ENCODE assay signal across 1 cellular context in the genomic region with DNA sequence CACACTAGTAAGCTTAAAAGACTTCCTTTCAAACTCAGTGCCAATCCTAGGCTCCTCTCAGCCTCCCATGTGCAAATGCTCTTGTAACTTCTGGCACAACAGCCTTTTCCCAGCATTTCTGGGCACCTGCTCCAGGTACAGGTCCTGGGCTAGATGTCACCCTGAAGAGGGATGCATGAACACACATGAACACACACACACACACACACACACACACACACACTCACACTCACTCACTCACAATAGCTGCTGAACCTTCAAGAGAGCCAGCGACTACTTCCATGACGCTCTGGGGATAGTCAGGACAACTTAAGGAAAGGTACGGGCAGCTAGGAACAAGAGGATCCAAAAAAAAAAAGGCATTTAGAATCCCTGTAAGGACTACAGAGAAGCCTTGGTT.
TF ChIP-seq lines count a peak whose summit lies in the region.

No MANE protein-coding gene starts in this region.

TF ChIP-seq in GM23338, 12 proteins besides CTCF, POLR2A, EP300 and RAD21 (continued from another document):
- TF ChIP-seq, protein P1, sequence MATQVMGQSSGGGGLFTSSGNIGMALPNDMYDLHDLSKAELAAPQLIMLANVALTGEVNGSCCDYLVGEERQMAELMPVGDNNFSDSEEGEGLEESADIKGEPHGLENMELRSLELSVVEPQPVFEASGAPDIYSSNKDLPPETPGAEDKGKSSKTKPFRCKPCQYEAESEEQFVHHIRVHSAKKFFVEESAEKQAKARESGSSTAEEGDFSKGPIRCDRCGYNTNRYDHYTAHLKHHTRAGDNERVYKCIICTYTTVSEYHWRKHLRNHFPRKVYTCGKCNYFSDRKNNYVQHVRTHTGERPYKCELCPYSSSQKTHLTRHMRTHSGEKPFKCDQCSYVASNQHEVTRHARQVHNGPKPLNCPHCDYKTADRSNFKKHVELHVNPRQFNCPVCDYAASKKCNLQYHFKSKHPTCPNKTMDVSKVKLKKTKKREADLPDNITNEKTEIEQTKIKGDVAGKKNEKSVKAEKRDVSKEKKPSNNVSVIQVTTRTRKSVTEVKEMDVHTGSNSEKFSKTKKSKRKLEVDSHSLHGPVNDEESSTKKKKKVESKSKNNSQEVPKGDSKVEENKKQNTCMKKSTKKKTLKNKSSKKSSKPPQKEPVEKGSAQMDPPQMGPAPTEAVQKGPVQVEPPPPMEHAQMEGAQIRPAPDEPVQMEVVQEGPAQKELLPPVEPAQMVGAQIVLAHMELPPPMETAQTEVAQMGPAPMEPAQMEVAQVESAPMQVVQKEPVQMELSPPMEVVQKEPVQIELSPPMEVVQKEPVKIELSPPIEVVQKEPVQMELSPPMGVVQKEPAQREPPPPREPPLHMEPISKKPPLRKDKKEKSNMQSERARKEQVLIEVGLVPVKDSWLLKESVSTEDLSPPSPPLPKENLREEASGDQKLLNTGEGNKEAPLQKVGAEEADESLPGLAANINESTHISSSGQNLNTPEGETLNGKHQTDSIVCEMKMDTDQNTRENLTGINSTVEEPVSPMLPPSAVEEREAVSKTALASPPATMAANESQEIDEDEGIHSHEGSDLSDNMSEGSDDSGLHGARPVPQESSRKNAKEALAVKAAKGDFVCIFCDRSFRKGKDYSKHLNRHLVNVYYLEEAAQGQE (IDR thresholded peaks at IDR 0.05; ENCODE audit: unreplicated experiment): no peak
- TF ChIP-seq, protein P2, sequence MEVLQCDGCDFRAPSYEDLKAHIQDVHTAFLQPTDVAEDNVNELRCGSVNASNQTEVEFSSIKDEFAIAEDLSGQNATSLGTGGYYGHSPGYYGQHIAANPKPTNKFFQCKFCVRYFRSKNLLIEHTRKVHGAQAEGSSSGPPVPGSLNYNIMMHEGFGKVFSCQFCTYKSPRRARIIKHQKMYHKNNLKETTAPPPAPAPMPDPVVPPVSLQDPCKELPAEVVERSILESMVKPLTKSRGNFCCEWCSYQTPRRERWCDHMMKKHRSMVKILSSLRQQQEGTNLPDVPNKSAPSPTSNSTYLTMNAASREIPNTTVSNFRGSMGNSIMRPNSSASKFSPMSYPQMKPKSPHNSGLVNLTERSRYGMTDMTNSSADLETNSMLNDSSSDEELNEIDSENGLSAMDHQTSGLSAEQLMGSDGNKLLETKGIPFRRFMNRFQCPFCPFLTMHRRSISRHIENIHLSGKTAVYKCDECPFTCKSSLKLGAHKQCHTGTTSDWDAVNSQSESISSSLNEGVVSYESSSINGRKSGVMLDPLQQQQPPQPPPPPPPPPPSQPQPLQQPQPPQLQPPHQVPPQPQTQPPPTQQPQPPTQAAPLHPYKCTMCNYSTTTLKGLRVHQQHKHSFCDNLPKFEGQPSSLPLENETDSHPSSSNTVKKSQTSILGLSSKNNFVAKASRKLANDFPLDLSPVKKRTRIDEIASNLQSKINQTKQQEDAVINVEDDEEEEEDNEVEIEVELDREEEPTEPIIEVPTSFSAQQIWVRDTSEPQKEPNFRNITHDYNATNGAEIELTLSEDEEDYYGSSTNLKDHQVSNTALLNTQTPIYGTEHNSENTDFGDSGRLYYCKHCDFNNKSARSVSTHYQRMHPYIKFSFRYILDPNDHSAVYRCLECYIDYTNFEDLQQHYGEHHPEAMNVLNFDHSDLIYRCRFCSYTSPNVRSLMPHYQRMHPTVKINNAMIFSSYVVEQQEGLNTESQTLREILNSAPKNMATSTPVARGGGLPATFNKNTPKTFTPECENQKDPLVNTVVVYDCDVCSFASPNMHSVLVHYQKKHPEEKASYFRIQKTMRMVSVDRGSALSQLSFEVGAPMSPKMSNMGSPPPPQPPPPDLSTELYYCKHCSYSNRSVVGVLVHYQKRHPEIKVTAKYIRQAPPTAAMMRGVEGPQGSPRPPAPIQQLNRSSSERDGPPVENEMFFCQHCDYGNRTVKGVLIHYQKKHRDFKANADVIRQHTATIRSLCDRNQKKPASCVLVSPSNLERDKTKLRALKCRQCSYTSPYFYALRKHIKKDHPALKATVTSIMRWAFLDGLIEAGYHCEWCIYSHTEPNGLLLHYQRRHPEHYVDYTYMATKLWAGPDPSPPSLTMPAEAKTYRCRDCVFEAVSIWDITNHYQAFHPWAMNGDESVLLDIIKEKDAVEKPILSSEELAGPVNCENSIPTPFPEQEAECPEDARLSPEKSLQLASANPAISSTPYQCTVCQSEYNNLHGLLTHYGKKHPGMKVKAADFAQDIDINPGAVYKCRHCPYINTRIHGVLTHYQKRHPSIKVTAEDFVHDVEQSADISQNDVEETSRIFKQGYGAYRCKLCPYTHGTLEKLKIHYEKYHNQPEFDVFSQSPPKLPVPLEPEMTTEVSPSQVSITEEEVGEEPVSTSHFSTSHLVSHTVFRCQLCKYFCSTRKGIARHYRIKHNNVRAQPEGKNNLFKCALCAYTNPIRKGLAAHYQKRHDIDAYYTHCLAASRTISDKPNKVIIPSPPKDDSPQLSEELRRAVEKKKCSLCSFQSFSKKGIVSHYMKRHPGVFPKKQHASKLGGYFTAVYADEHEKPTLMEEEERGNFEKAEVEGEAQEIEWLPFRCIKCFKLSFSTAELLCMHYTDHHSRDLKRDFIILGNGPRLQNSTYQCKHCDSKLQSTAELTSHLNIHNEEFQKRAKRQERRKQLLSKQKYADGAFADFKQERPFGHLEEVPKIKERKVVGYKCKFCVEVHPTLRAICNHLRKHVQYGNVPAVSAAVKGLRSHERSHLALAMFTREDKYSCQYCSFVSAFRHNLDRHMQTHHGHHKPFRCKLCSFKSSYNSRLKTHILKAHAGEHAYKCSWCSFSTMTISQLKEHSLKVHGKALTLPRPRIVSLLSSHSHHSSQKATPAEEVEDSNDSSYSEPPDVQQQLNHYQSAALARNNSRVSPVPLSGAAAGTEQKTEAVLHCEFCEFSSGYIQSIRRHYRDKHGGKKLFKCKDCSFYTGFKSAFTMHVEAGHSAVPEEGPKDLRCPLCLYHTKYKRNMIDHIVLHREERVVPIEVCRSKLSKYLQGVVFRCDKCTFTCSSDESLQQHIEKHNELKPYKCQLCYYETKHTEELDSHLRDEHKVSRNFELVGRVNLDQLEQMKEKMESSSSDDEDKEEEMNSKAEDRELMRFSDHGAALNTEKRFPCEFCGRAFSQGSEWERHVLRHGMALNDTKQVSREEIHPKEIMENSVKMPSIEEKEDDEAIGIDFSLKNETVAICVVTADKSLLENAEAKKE (CRISPR knock-in tag; IDR thresholded peaks at IDR 0.05): no peak
- TF ChIP-seq EZH2phosphoT487 (IDR thresholded peaks at IDR 0.05; ENCODE audit: unreplicated experiment) (no peak), EZH2 (IDR thresholded peaks at IDR 0.05; ENCODE audit: low read depth, unreplicated experiment) (no peak), ZNF331 (CRISPR knock-in tag; IDR thresholded peaks at IDR 0.05; ENCODE audit: low read depth) (no peak), ZNF114 (CRISPR knock-in tag; IDR thresholded peaks at IDR 0.05) (no peak), JUNB (IDR thresholded peaks at IDR 0.05; ENCODE audit: unreplicated experiment) (no peak)
